In genomic region chr11:75035911-75036536, GRCh38 we compare ENCODE assay signal across 1 cellular context.
TF ChIP-seq lines count a peak whose summit lies in the region.

No MANE protein-coding gene starts in this region.

TF ChIP-seq in GM12878, 131 proteins besides CTCF, POLR2A, EP300 and RAD21 (continued from another document):
- no peak for TF ChIP-seq MLLT1 (IDR thresholded peaks at IDR 0.05)
- no peak for TF ChIP-seq BCL11A (IDR thresholded peaks at IDR 0.05; ENCODE audit: low read depth, low read length)
- TF ChIP-seq E4F1 (IDR thresholded peaks at IDR 0.05; ENCODE audit: borderline replicate concordance, partially characterized antibody) = no peak
- TF ChIP-seq RFX5 (IDR thresholded peaks at IDR 0.05; ENCODE audit: low read depth, low read length) = no peak
- no peak for TF ChIP-seq RB1 (IDR thresholded peaks at IDR 0.05; ENCODE audit: borderline replicate concordance)
- no peak for TF ChIP-seq SMARCA5 (IDR thresholded peaks at IDR 0.05)
- TF ChIP-seq SUZ12 (IDR thresholded peaks at IDR 0.05; ENCODE audit: unreplicated experiment) = no peak
- TF ChIP-seq GATAD2B (conservative IDR thresholded peaks at IDR 0.05; ENCODE audit: low read depth) = no peak
- TF ChIP-seq RELB (IDR thresholded peaks at IDR 0.05; ENCODE audit: low read depth) = no peak
